Comparison of ENCODE assay signal across 8 cellular contexts in genomic region chr21:34807881-34808568, GRCh38.
DNase-seq lines count a peak whose midpoint lies in the region; ATAC-seq and TF ChIP-seq lines count a peak whose summit lies in the region.

No MANE protein-coding gene starts in this region.

- H3K9me3 Mint-ChIP-seq in CD14-positive monocyte, result peaks cover 0 to 3% (median 0%) of the 10 kb centered on the region in 7 donors

- peaks cover 79% of the 10 kb centered on the region for H3K4me1 Mint-ChIP-seq in CD14-positive monocyte

- DNase-seq in CD14-positive monocyte (ENCODE audit: low spot score), result peak; percentile 90
- DNase-seq in Jurkat, Clone E6-1 (ENCODE audit: low read depth, low spot score), result peak; percentile 90
- DNase-seq in activated CD8-positive, alpha-beta memory T cell treated with anti-CD3 and anti-CD28 coated beads for 4 hours (ENCODE audit: low read depth in 2 of 2), result peak; percentile 47 to 52
- peak; percentile 28 to 29 for DNase-seq in stimulated activated CD4-positive, alpha-beta T cell treated with anti-CD3 and anti-CD28 coated beads, Interleukin-15, amount 100 ng/mL, for 1 hour (ENCODE audit: low read depth in 1 of 2, low spot score in 1 of 2)
- DNase-seq in NCI-H748 (lab: John Stamatoyannopoulos, UW; ENCODE audit: unreplicated experiment), result no peak
- no peak for DNase-seq in NOMO-1 treated with DMSO at 0.1 percent for 48 hours (lab: John Stamatoyannopoulos, UW; ENCODE audit: unreplicated experiment)

- peak; percentile 83 for ATAC-seq in esophagus mucosa
- ATAC-seq in GM18861 (IDR thresholded peaks at IDR 0.05; ENCODE audit: unreplicated experiment), result no peak

- H3K27ac Mint-ChIP-seq in CD14-positive monocyte, result peak overlapping the region; percentile 95 to 99 (median 98)

- H3K27me3 Mint-ChIP-seq in CD14-positive monocyte (ENCODE audit: low read depth in 3 of 3), result no peaks in the 10 kb centered on the region

- intact Hi-C loops in CD14-positive monocyte (cut with micrococcal nuclease), result loop anchor here (2.0 to 10.0 kb wide), 5 partner anchors 29 to 237 kb away; partner anchors contain the start of gene RUNX1 (in 1 of the 2)

- no peak for TF ChIP-seq CTCF in CD14-positive monocyte (IDR thresholded peaks at IDR 0.05)

- H3K36me3 Mint-ChIP-seq in CD14-positive monocyte, result peaks cover 61 to 69% of the 10 kb centered on the region in 2 donors

- peak overlapping the region; percentile 4 to 64 for H3K4me3 Mint-ChIP-seq in CD14-positive monocyte

- no peak overlapping the region for H3K4me3 ChIP-seq in Jurkat, Clone E6-1 (ENCODE audit: low read length)

Comparison
In these comparisons a context has a peak if more than half of its experiments do, and no peak if none do; other contexts are left out.
1. DNase-seq: peak in CD14-positive monocyte (single experiment), Jurkat, Clone E6-1 (single experiment), activated CD8-positive, alpha-beta memory T cell treated with anti-CD3 and anti-CD28 coated beads for 4 hours (2 of 2) and stimulated activated CD4-positive, alpha-beta T cell treated with anti-CD3 and anti-CD28 coated beads, Interleukin-15, amount 100 ng/mL, for 1 hour (2 of 2); none in NCI-H748 (single experiment) and NOMO-1 treated with DMSO at 0.1 percent for 48 hours (single experiment).